ENCODE assay signal across 9 cellular contexts in genomic region chr5:82364497-82364896, GRCh38.
DNase-seq lines count a peak whose midpoint lies in the region; ATAC-seq, FAIRE-seq and TF ChIP-seq lines count a peak whose summit lies in the region.
"Had no signal": no experiment of that assay in that cellular context is flagged by ENCODE, and none has a peak within 500 bp of the region (broad histone marks: within the 10 kb centered on the region; RNA-seq: fewer than 3 reads in every experiment).

No MANE protein-coding gene starts in this region.

- TF ChIP-seq CTCF in RWPE2 (IDR thresholded peaks at IDR 0.05; ENCODE audit: poor library complexity, severe bottlenecking) (peak; percentile 61), fibroblast of villous mesenchyme (IDR thresholded peaks at IDR 0.05; ENCODE audit: insufficient read depth, low read depth, low read length) (peak; percentile 66)

- no peaks in the 10 kb centered on the region for H3K9me3 ChIP-seq in RWPE2 (ENCODE audit: severe bottlenecking)
- H3K9me3 ChIP-seq in small intestine (ENCODE audit: control insufficient read depth, low read depth), result no peaks in the 10 kb centered on the region

- H3K27ac ChIP-seq in RWPE2 (ENCODE audit: poor library complexity, severe bottlenecking), result no peak overlapping the region
- no peak overlapping the region for H3K27ac ChIP-seq in small intestine (ENCODE audit: low read depth in 1 of 2, low read length in 1 of 2)

- FAIRE-seq in small intestine (lab: Jason Lieb, UNC), result no peak

- H3K36me3 ChIP-seq in RWPE2 (ENCODE audit: low read depth) (no peaks in the 10 kb centered on the region), small intestine (ENCODE audit: control insufficient read depth in 2 of 2, insufficient read depth in 2 of 2, low read length in 2 of 2) (no peaks in the 10 kb centered on the region)

- H3K4me3 ChIP-seq in RWPE2 (ENCODE audit: severe bottlenecking) (no peak overlapping the region), fibroblast of villous mesenchyme (ENCODE audit: low read depth, low read length) (no peak overlapping the region), small intestine (ENCODE audit: low read depth in 1 of 2, low read length in 2 of 2) (no peak overlapping the region)

- H3K4me1 ChIP-seq in RWPE2 (ENCODE audit: insufficient read depth, poor library complexity, severe bottlenecking), result peaks cover 15% of the 10 kb centered on the region
- H3K4me1 ChIP-seq in small intestine (ENCODE audit: control insufficient read depth in 2 of 2, insufficient read depth in 1 of 2, low read depth in 1 of 2, low read length in 1 of 2), result peaks cover 0 to 2% of the 10 kb centered on the region in 2 donors

- ATAC-seq in RWPE2 (ENCODE audit: low read depth) (peak; percentile 49), HG03342 (IDR thresholded peaks at IDR 0.05; ENCODE audit: unreplicated experiment) (no peak), GM18861 (IDR thresholded peaks at IDR 0.05; ENCODE audit: unreplicated experiment) (no peak)

- H3K27me3 ChIP-seq in RWPE2 (ENCODE audit: insufficient read depth, poor library complexity, severe bottlenecking), result no peaks in the 10 kb centered on the region
- H3K27me3 ChIP-seq in small intestine (ENCODE audit: control insufficient read depth in 2 of 2, insufficient read depth in 2 of 2, low read length in 2 of 2), result no peaks in the 10 kb centered on the region

- WGBS in small intestine, 3 donors, result 64 to 68% (median 65%) methylated on average over 5 of the region's 5 CpGs

- DNase-seq in H4 (ENCODE audit: low spot score) (peak; percentile 45), RWPE2 (ENCODE audit: low spot score) (no peak), fibroblast of villous mesenchyme (ENCODE audit: low read depth) (peak; percentile 80), small intestine (peak; percentile 25), mesenteric fat pad (ENCODE audit: low spot score) (no peak)
- DNase-seq: activated CD8-positive, alpha-beta memory T cell treated with anti-CD3 and anti-CD28 coated beads, Interleukin-2, amount 50 U/mL, for 4 hours; naive B cell had no signal

Comparison
In these comparisons a context has a peak if more than half of its experiments do, and no peak if none do; other contexts are left out.
1. DNase-seq: peak in H4 (single experiment), fibroblast of villous mesenchyme (single experiment) and small intestine (single experiment); none in RWPE2 (single experiment) and mesenteric fat pad (single experiment).